ENCODE assay signal across 13 cellular contexts in genomic region chr6:16472349-16473069, GRCh38.
DNase-seq lines count a peak whose midpoint lies in the region; ATAC-seq and TF ChIP-seq lines count a peak whose summit lies in the region.
"Had no signal": no experiment of that assay in that cellular context is flagged by ENCODE, and none has a peak within 500 bp of the region (broad histone marks: within the 10 kb centered on the region; RNA-seq: fewer than 3 reads in every experiment).

No MANE protein-coding gene starts in this region.

- POLR2A ChIA-PET in AG04450 (lab: Yijun Ruan, JAX): interaction anchor here (0.6 to 1.0 kb wide), 4 partner anchors 51 to 135 kb away, joined by 3 to 5 read pairs (median 4); no protein-coding TSS in a partner anchor

- H3K4me3 ChIP-seq in AG04450 (ENCODE audit: low read depth, low read length): no peak overlapping the region

- no peaks in the 10 kb centered on the region; the same call in 1 of the 2 replicates for H3K9me3 ChIP-seq in AG04450 (ENCODE audit: control insufficient read depth, insufficient read depth, low read length)

- H3K9me3 Mint-ChIP-seq in activated T-helper 17 cell treated with anti-CD3 and anti-CD28 coated beads, Interleukin-2, amount 50 U/mL, for 72 hours: peaks cover 4% of the 10 kb centered on the region

- H3K27ac ChIP-seq in AG04450 (ENCODE audit: low read depth, low read length): peak overlapping the region; percentile 92

- no peak for TF ChIP-seq CTCF in AG04450 (IDR thresholded peaks at IDR 0.05; ENCODE audit: low read depth, low read length)

- peak overlapping the region; percentile 54 for H3K4me3 Mint-ChIP-seq in activated T-helper 17 cell treated with anti-CD3 and anti-CD28 coated beads, Interleukin-2, amount 50 U/mL, for 72 hours

- H3K27me3 Mint-ChIP-seq in activated T-helper 17 cell treated with anti-CD3 and anti-CD28 coated beads, Interleukin-2, amount 50 U/mL, for 72 hours: no peaks in the 10 kb centered on the region

- ATAC-seq in activated T-helper 17 cell treated with anti-CD3 and anti-CD28 coated beads, Interleukin-2, amount 50 U/mL, for 72 hours (replicated peaks): no peak
- ATAC-seq in GM18517 (IDR thresholded peaks at IDR 0.05; ENCODE audit: unreplicated experiment) (no peak), GM21526 (IDR thresholded peaks at IDR 0.05; ENCODE audit: low FRiP score, unreplicated experiment) (no peak)

- H3K27me3 ChIP-seq in AG04450 (ENCODE audit: control insufficient read depth, insufficient read depth, low read length): no peaks in the 10 kb centered on the region

- CTCF ChIA-PET in AG04450 (lab: Charles Lee): interaction anchor here (0.7 kb wide), 1 partner anchor 73 kb away, joined by 4 read pairs; no protein-coding TSS in a partner anchor

- DNase-seq in AG04450 (ENCODE audit: low read depth, low spot score) (peak; percentile 72), GM04503 (ENCODE audit: low read depth) (peak; percentile 11), hepatic stellate cell (ENCODE audit: low spot score) (peak; percentile 46), GM19238 (ENCODE audit: insufficient read length, low spot score) (no peak), NOMO-1 (lab: John Stamatoyannopoulos, UW; ENCODE audit: unreplicated experiment in 2 of 2) (no peak)
- DNase-seq: anterior cingulate cortex; hypothalamus; Kasumi-1; stimulated activated CD4-positive, alpha-beta T cell treated with anti-CD3 and anti-CD28 coated beads, Interleukin-2, amount 100 ng/mL, for 24 hours; WERI-Rb-1 had no signal

- peaks cover 54% of the 10 kb centered on the region for H3K36me3 Mint-ChIP-seq in activated T-helper 17 cell treated with anti-CD3 and anti-CD28 coated beads, Interleukin-2, amount 50 U/mL, for 72 hours (ENCODE audit: low read depth)

- H3K4me1 Mint-ChIP-seq in activated T-helper 17 cell treated with anti-CD3 and anti-CD28 coated beads, Interleukin-2, amount 50 U/mL, for 72 hours: peaks cover 51% of the 10 kb centered on the region

- peak overlapping the region; percentile 88 for H3K27ac Mint-ChIP-seq in activated T-helper 17 cell treated with anti-CD3 and anti-CD28 coated beads, Interleukin-2, amount 50 U/mL, for 72 hours

Comparison
In these comparisons a context has a peak if more than half of its experiments do, and no peak if none do; other contexts are left out.
1. DNase-seq: peak in AG04450 (single experiment), GM04503 (single experiment) and hepatic stellate cell (single experiment); none in GM19238 (single experiment) and NOMO-1 (0 of 2).